In the genomic region with DNA sequence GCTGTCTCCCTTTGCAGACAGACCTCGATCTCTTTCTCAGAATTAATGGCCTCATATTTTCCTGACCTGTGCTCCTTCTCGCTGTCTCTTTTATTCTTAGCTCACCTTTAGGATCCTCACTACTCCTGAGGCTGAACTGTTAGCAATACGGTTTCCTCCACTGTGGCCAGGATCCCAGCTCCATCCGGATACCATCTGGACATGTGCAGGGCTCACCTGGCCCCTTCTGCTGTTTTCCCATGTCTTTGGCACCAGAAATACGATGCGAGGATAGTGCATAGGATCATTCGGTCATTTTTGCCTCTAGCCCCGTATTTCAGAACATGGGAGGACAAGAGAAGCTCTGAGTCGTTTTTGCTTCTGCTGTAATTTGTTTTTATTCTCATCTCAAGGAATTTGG, we compare ENCODE assay signal across 13 cellular contexts.
"Had no signal": no experiment of that assay in that cellular context is flagged by ENCODE, and none has a peak within 500 bp of the region (broad histone marks: within the 10 kb centered on the region; RNA-seq: fewer than 3 reads in every experiment).

No MANE protein-coding gene starts in this region.

- H3K4me1 ChIP-seq: breast epithelium, gastrocnemius medialis had no signal

- H3K4me3 ChIP-seq: gastrocnemius medialis had no signal

- H3K9me3 ChIP-seq: breast epithelium, gastrocnemius medialis, tibial nerve had no signal

- ATAC-seq: activated CD4-positive, alpha-beta T cell treated with anti-CD3 and anti-CD28 coated beads for 36 hours; activated CD8-positive, alpha-beta T cell treated with anti-CD3 and anti-CD28 coated beads for 36 hours; activated T-cell treated with anti-CD3 and anti-CD28 coated beads, Interleukin-2, amount 50 U/mL, for 72 hours; stimulated activated effector memory CD8-positive, alpha-beta T cell treated with anti-CD3 and anti-CD28 coated beads, Interleukin-12 subunit alpha, Interleukin-12 subunit beta, amount 100 ng/mL, for 72 hours had no signal

- H3K27me3 ChIP-seq: breast epithelium, gastrocnemius medialis, tibial nerve had no signal

- H3K36me3 ChIP-seq: breast epithelium, gastrocnemius medialis, tibial nerve had no signal

- DNase-seq: activated CD4-positive, alpha-beta T cell treated with anti-CD3 and anti-CD28 coated beads for 36 hours; activated CD8-positive, alpha-beta memory T cell treated with anti-CD3 and anti-CD28 coated beads, Interleukin-2, amount 50 U/mL, for 4 hours; activated CD8-positive, alpha-beta T cell treated with anti-CD3 and anti-CD28 coated beads for 36 hours; activated gamma-delta T cell treated with Interleukin-2 at 50 U/mL for 16 hours; activated naive CD8-positive, alpha-beta T cell treated with anti-CD3 and anti-CD28 coated beads, Interleukin-2, amount 10 ng/mL, durations not matched to agents 7 days and 5 days; activated T-cell treated with anti-CD3 and anti-CD28 coated beads, Interleukin-2, amount 50 U/mL, for 72 hours; effector CD4-positive, alpha-beta T cell; SW 1271; T-helper 9 cell had no signal

- H3K27ac ChIP-seq: gastrocnemius medialis had no signal
